Comparison of ENCODE assay signal across 16 cellular contexts in genomic region chr20:41552295-41553068, GRCh38.
DNase-seq lines count a peak whose midpoint lies in the region; ATAC-seq and TF ChIP-seq lines count a peak whose summit lies in the region.
"Had no signal": no experiment of that assay in that cellular context is flagged by ENCODE, and none has a peak within 500 bp of the region (broad histone marks: within the 10 kb centered on the region; RNA-seq: fewer than 3 reads in every experiment).

No MANE protein-coding gene starts in this region.

- peaks cover 7% of the 10 kb centered on the region for H3K4me1 Mint-ChIP-seq in activated T-cell treated with anti-CD3 and anti-CD28 coated beads, Interleukin-2, amount 50 U/mL, for 72 hours (ENCODE audit: low read depth)
- peaks cover 27% of the 10 kb centered on the region for H3K4me1 Mint-ChIP-seq in activated T-cell treated with anti-CD3 and anti-CD28 coated beads, Interleukin-2, amount 50 U/mL, for 24 hours (ENCODE audit: low read depth)
- H3K4me1 Mint-ChIP-seq in activated B cell treated with CpG ODN at 0.5 μM for 24 hours (peaks cover 32% of the 10 kb centered on the region), memory B cell (peaks cover 17% of the 10 kb centered on the region)

- WGBS in thyroid gland, 2 donors, result 92 to 96% methylated on average over 5 of the region's 5 CpGs

- TF ChIP-seq CTCF in activated B cell treated with CpG ODN at 0.5 μM for 24 hours (IDR thresholded peaks at IDR 0.05) (no peak), thyroid gland (IDR thresholded peaks at IDR 0.05) (no peak)

- POLR2A ChIA-PET in activated B cell treated with CpG ODN at 0.5 μM for 24 hours (lab: Charles Lee), result no interaction called here

- peak overlapping the region; percentile 85 to 94 (median 94) for H3K27ac ChIP-seq in thyroid gland
- H3K27ac ChIP-seq: Peyer's patch had no signal

- ATAC-seq in activated T-cell treated with anti-CD3 and anti-CD28 coated beads, Interleukin-2, amount 50 U/mL, for 72 hours (replicated peaks in 1 of 2), result no peak
- ATAC-seq in activated B cell treated with CpG ODN at 0.5 μM for 24 hours (ENCODE audit: low read depth) (no peak), memory B cell (ENCODE audit: low read depth) (no peak), Right ventricle myocardium superior (ENCODE audit: poor library complexity) (no peak), GM18498 (IDR thresholded peaks at IDR 0.05; ENCODE audit: unreplicated experiment) (no peak)

- H3K4me3 ChIP-seq in thyroid gland (replicated peaks in 1 of 3), result no peak overlapping the region
- H3K4me3 ChIP-seq: Peyer's patch had no signal

- no peaks in the 10 kb centered on the region for H3K27me3 Mint-ChIP-seq in activated T-cell treated with anti-CD3 and anti-CD28 coated beads, Interleukin-2, amount 50 U/mL, for 72 hours (ENCODE audit: low read depth)
- H3K27me3 Mint-ChIP-seq in activated T-cell treated with anti-CD3 and anti-CD28 coated beads, Interleukin-2, amount 50 U/mL, for 24 hours, result no peaks in the 10 kb centered on the region
- H3K27me3 Mint-ChIP-seq in activated B cell treated with CpG ODN at 0.5 μM for 24 hours, result no peaks in the 10 kb centered on the region
- H3K27me3 Mint-ChIP-seq in memory B cell, result no peaks in the 10 kb centered on the region
- H3K27me3 Mint-ChIP-seq: B cell; CD4-positive, CD25-positive, alpha-beta regulatory T cell had no signal

- peaks cover 23 to 27% of the 10 kb centered on the region in 2 donors for H3K4me1 ChIP-seq in thyroid gland
- H3K4me1 ChIP-seq: Peyer's patch had no signal

- no peak for TF ChIP-seq POLR2A in thyroid gland (IDR thresholded peaks at IDR 0.05)

- no peak overlapping the region for H3K4me3 Mint-ChIP-seq in activated T-cell treated with anti-CD3 and anti-CD28 coated beads, Interleukin-2, amount 50 U/mL, for 72 hours
- no peak overlapping the region for H3K4me3 Mint-ChIP-seq in activated T-cell treated with anti-CD3 and anti-CD28 coated beads, Interleukin-2, amount 50 U/mL, for 24 hours
- no peak overlapping the region for H3K4me3 Mint-ChIP-seq in activated B cell treated with CpG ODN at 0.5 μM for 24 hours
- no peak overlapping the region for H3K4me3 Mint-ChIP-seq in memory B cell
- H3K4me3 Mint-ChIP-seq: B cell, H9 had no signal

- H3K9me3 ChIP-seq in thyroid gland, result no peaks in the 10 kb centered on the region
- H3K9me3 ChIP-seq: Peyer's patch had no signal

- CTCF ChIA-PET in activated B cell treated with CpG ODN at 0.5 μM for 24 hours (lab: Charles Lee), result no interaction called here

- H3K9me3 Mint-ChIP-seq in activated T-cell treated with anti-CD3 and anti-CD28 coated beads, Interleukin-2, amount 50 U/mL, for 72 hours, result peaks cover 2 to 4% of the 10 kb centered on the region in 2 donors
- peaks cover 12% of the 10 kb centered on the region for H3K9me3 Mint-ChIP-seq in activated T-cell treated with anti-CD3 and anti-CD28 coated beads, Interleukin-2, amount 50 U/mL, for 24 hours
- peaks cover 7% of the 10 kb centered on the region for H3K9me3 Mint-ChIP-seq in activated B cell treated with CpG ODN at 0.5 μM for 24 hours
- no peaks in the 10 kb centered on the region for H3K9me3 Mint-ChIP-seq in memory B cell

- H3K27ac Mint-ChIP-seq in activated T-cell treated with anti-CD3 and anti-CD28 coated beads, Interleukin-2, amount 50 U/mL, for 72 hours, result peak overlapping the region; percentile 6
- H3K27ac Mint-ChIP-seq in activated T-cell treated with anti-CD3 and anti-CD28 coated beads, Interleukin-2, amount 50 U/mL, for 24 hours, result no peak overlapping the region
- H3K27ac Mint-ChIP-seq in activated B cell treated with CpG ODN at 0.5 μM for 24 hours, result peak overlapping the region; percentile 85
- H3K27ac Mint-ChIP-seq in memory B cell, result peak overlapping the region; percentile 68
- H3K27ac Mint-ChIP-seq: B cell had no signal

- no peaks in the 10 kb centered on the region for H3K27me3 ChIP-seq in thyroid gland
- H3K27me3 ChIP-seq: Peyer's patch had no signal

- H3K36me3 Mint-ChIP-seq in activated T-cell treated with anti-CD3 and anti-CD28 coated beads, Interleukin-2, amount 50 U/mL, for 72 hours (ENCODE audit: insufficient read depth in 2 of 2), result peaks cover 4 to 10% of the 10 kb centered on the region in 2 donors
- peaks cover 60% of the 10 kb centered on the region for H3K36me3 Mint-ChIP-seq in activated T-cell treated with anti-CD3 and anti-CD28 coated beads, Interleukin-2, amount 50 U/mL, for 24 hours (ENCODE audit: low read depth)
- peaks cover 39% of the 10 kb centered on the region for H3K36me3 Mint-ChIP-seq in activated B cell treated with CpG ODN at 0.5 μM for 24 hours (ENCODE audit: low read depth)
- peaks cover 21% of the 10 kb centered on the region for H3K36me3 Mint-ChIP-seq in memory B cell

- H3K36me3 ChIP-seq in thyroid gland, result no peaks in the 10 kb centered on the region
- H3K36me3 ChIP-seq: Peyer's patch had no signal

- intact Hi-C loops in activated B cell treated with CpG ODN at 0.5 μM for 24 hours (cut with micrococcal nuclease) (no loop called here), thyroid gland (cut with DNase I) (no loop called here), Right ventricle myocardium superior (cut with DNase I) (no loop called here)

- no peak for DNase-seq in activated T-cell treated with anti-CD3 and anti-CD28 coated beads, Interleukin-2, amount 50 U/mL, for 72 hours
- no peak for DNase-seq in activated T-cell treated with anti-CD3 and anti-CD28 coated beads, Interleukin-2, amount 50 U/mL, for 24 hours
- no peak for DNase-seq in activated B cell treated with CpG ODN at 0.5 μM for 24 hours
- DNase-seq in memory B cell (ENCODE audit: low spot score in 2 of 2), result no peak
- DNase-seq in thyroid gland, result no peak
- DNase-seq in Right ventricle myocardium superior, result no peak
- no peak for DNase-seq in HPDE6-E6E7 (ENCODE audit: extremely low spot score)
- DNase-seq: 8988T; CD4-positive, CD25-positive, alpha-beta regulatory T cell; COR-L47; H9; KBM-7; NCI-H1694 treated with DMSO at 0.1 percent for 48 hours; Peyer's patch had no signal
